ENCODE assay signal across 8 cellular contexts in genomic region chr5:107289030-107289714, GRCh38.
A peak's percentile ranks its signal among the peaks of the same experiment; 100 is the strongest.
DNase-seq lines count a peak whose midpoint lies in the region; ATAC-seq lines count a peak whose summit lies in the region.

No MANE protein-coding gene starts in this region.

- DNase-seq in SIG-M5 treated with dmso at 0.1 percent for 504 hours (lab: John Stamatoyannopoulos, UW; ENCODE audit: unreplicated experiment): peak; percentile 12
- DNase-seq in SIG-M5 (lab: John Stamatoyannopoulos, UW): no peak
- peak; percentile 7 for DNase-seq in globus pallidus (ENCODE audit: low spot score)
- DNase-seq in NK-92 (lab: John Stamatoyannopoulos, UW; ENCODE audit: unreplicated experiment): no peak
- no peak for DNase-seq in activated effector memory CD4-positive, alpha-beta T cell treated with anti-CD3 and anti-CD28 coated beads, Interleukin-2, amount 50 U/mL, for 16 hours
- DNase-seq in retina: no peak

- peak; percentile 89 for ATAC-seq in GM21360 (IDR thresholded peaks at IDR 0.05; ENCODE audit: unreplicated experiment)
- peak; percentile 89 for ATAC-seq in HG03095 (IDR thresholded peaks at IDR 0.05; ENCODE audit: unreplicated experiment)

Comparison
In these comparisons a context has a peak if more than half of its experiments do, and no peak if none do; other contexts are left out.
1. DNase-seq: peak in SIG-M5 treated with dmso at 0.1 percent for 504 hours (single experiment) and globus pallidus (single experiment); none in SIG-M5 (single experiment), NK-92 (single experiment), activated effector memory CD4-positive, alpha-beta T cell treated with anti-CD3 and anti-CD28 coated beads, Interleukin-2, amount 50 U/mL, for 16 hours (single experiment) and retina (single experiment).